In genomic region chr1:13737388-13737787, GRCh38 we compare ENCODE assay signal across 14 cellular contexts. TPM values are rescaled to one million over a fixed set of nuclear protein-coding genes. Genes with fewer than 3 reads are reported as not detected.
A peak's percentile ranks its signal among the peaks of the same experiment; 100 is the strongest.
DNase-seq lines count a peak whose midpoint lies in the region; ATAC-seq and TF ChIP-seq lines count a peak whose summit lies in the region.
"Had no signal": no experiment of that assay in that cellular context is flagged by ENCODE, and none has a peak within 500 bp of the region (broad histone marks: within the 10 kb centered on the region; RNA-seq: fewer than 3 reads in every experiment).

No MANE protein-coding gene starts in this region.

- peak; percentile 37 for ATAC-seq in HG02973 (IDR thresholded peaks at IDR 0.05; ENCODE audit: unreplicated experiment)
- ATAC-seq in mucosa of descending colon: peak; percentile 31
- no peak for ATAC-seq in HG03025 (IDR thresholded peaks at IDR 0.05; ENCODE audit: low FRiP score, unreplicated experiment)
- no peak for ATAC-seq in foreskin keratinocyte
- ATAC-seq: right lobe of liver had no signal

- H3K27ac ChIP-seq in DOHH2 (ENCODE audit: low read depth, low read length) (peak overlapping the region; percentile 17), OCI-LY1 (ENCODE audit: low read depth, low read length, poor library complexity, severe bottlenecking) (peak overlapping the region; percentile 31), foreskin keratinocyte (no peak overlapping the region)
- H3K27ac ChIP-seq: cardiac muscle cell, right lobe of liver had no signal

- intact Hi-C loops in mucosa of descending colon (cut with DNase I, micrococcal nuclease): no loop called here

- DNase-seq in mucosa of descending colon: no peak
- DNase-seq in foreskin keratinocyte: no peak
- DNase-seq in G401 (ENCODE audit: low spot score): no peak
- DNase-seq: C1 segment of cervical spinal cord, MG63, NCI-H526 treated with DMSO at 0.1 percent for 48 hours, right lobe of liver, SHP77 treated with DMSO at 0.1 percent for 48 hours, substantia nigra had no signal

- H3K79me2 ChIP-seq in DOHH2 (ENCODE audit: control insufficient read depth, low read length): peaks cover 83% of the 10 kb centered on the region
- H3K79me2 ChIP-seq in OCI-LY1 (ENCODE audit: insufficient read depth, low read length): peaks cover 49% of the 10 kb centered on the region

- H3K27me3 ChIP-seq in DOHH2 (ENCODE audit: control insufficient read depth, low read length) (no peaks in the 10 kb centered on the region), OCI-LY1 (ENCODE audit: insufficient read depth, low read length) (no peaks in the 10 kb centered on the region), foreskin keratinocyte (no peaks in the 10 kb centered on the region)
- H3K27me3 ChIP-seq: cardiac muscle cell, MG63, right lobe of liver had no signal

- H4K20me1 ChIP-seq in DOHH2 (ENCODE audit: control insufficient read depth, insufficient read depth, low read depth, low read length) (no peaks in the 10 kb centered on the region), OCI-LY1 (ENCODE audit: insufficient read depth, low read length) (no peaks in the 10 kb centered on the region)

- H3K9me2 ChIP-seq in DOHH2 (replicated peaks; ENCODE audit: control insufficient read depth, low read length) (no peaks in the 10 kb centered on the region), OCI-LY1 (ENCODE audit: low read depth, low read length) (no peaks in the 10 kb centered on the region)

- H2AFZ ChIP-seq in OCI-LY1 (ENCODE audit: low read length): no peak overlapping the region

- H3F3A ChIP-seq in DOHH2 (ENCODE audit: control insufficient read depth, insufficient read depth) (peaks cover 7% of the 10 kb centered on the region), OCI-LY1 (ENCODE audit: insufficient read depth, low read length) (no peaks in the 10 kb centered on the region)

- no peak overlapping the region for H3K9ac ChIP-seq in OCI-LY1 (ENCODE audit: low read length)

- in situ Hi-C loops in G401 (cut with HindIII; ENCODE audit: low sequenced_read_pairs): no loop called here

- H3K4me2 ChIP-seq in DOHH2 (ENCODE audit: low read length): peak overlapping the region; percentile 30
- H3K4me2 ChIP-seq in OCI-LY1 (ENCODE audit: low read length): no peak overlapping the region

- H3K9me3 ChIP-seq in DOHH2 (ENCODE audit: control insufficient read depth, insufficient read depth, low read length) (no peaks in the 10 kb centered on the region), OCI-LY1 (ENCODE audit: low read length) (no peaks in the 10 kb centered on the region), mucosa of descending colon (no peaks in the 10 kb centered on the region)
- H3K9me3 ChIP-seq: MG63, right lobe of liver had no signal

- no peak for TF ChIP-seq CTCF in DOHH2 (IDR thresholded peaks at IDR 0.05; ENCODE audit: low read depth, low read length, poor library complexity, severe bottlenecking)
- no peak for TF ChIP-seq CTCF in OCI-LY1 (IDR thresholded peaks at IDR 0.05; ENCODE audit: low read length)
- no peak for TF ChIP-seq CTCF in mucosa of descending colon (IDR thresholded peaks at IDR 0.05)
- no peak for TF ChIP-seq CTCF in foreskin keratinocyte (conservative IDR thresholded peaks at IDR 0.05)

- peaks cover 66% of the 10 kb centered on the region for H3K4me1 ChIP-seq in DOHH2 (ENCODE audit: control insufficient read depth, low read length)
- peaks cover 77% of the 10 kb centered on the region for H3K4me1 ChIP-seq in OCI-LY1 (ENCODE audit: insufficient read depth, low read length, severe bottlenecking)
- no peaks in the 10 kb centered on the region for H3K4me1 ChIP-seq in mucosa of descending colon (ENCODE audit: low read depth)
- H3K4me1 ChIP-seq in foreskin keratinocyte: no peaks in the 10 kb centered on the region
- H3K4me1 ChIP-seq: right lobe of liver had no signal

- H3K36me3 ChIP-seq in DOHH2 (ENCODE audit: control insufficient read depth, low read length) (peaks cover 91% of the 10 kb centered on the region), OCI-LY1 (ENCODE audit: insufficient read depth, low read length) (peaks cover 69% of the 10 kb centered on the region; the same call in 1 of the 2 replicates), mucosa of descending colon (ENCODE audit: low read depth) (no peaks in the 10 kb centered on the region)
- H3K36me3 ChIP-seq: cardiac muscle cell, MG63, right lobe of liver had no signal

- H3K4me3 ChIP-seq in DOHH2 (ENCODE audit: low read length) (no peak overlapping the region), OCI-LY1 (ENCODE audit: low read depth, low read length, poor library complexity, severe bottlenecking) (no peak overlapping the region), mucosa of descending colon (no peak overlapping the region)
- H3K4me3 ChIP-seq: cardiac muscle cell, MG63, right lobe of liver had no signal

RNA-seq across cellular contexts. Expression of gene PRDM2, which starts 37.4 kb away (rescaled TPM):
- total RNA-seq in mucosa of descending colon: 10 to 100 TPM; 34.7 to 56.1 (median 39.8) TPM
- total RNA-seq in foreskin keratinocyte: 19.0 and 19.1 TPM in 2 replicates
- polyA plus RNA-seq in foreskin keratinocyte: 5.2 and 6.0 TPM in 2 replicates
- total RNA-seq in G401 (2014; rRNA removed; shearing (Covaris generic)): 1.1 and 7.9 TPM in 2 replicates

Comparison
In these comparisons a context has a peak if more than half of its experiments do, and no peak if none do; other contexts are left out.
1. ATAC-seq: peak in HG02973 (single experiment) and mucosa of descending colon (single experiment); none in HG03025 (single experiment) and foreskin keratinocyte (single experiment).